21 cellular contexts compared by ENCODE assay signal in genomic region chr19:41813911-41814310, GRCh38. TPM values are rescaled to one million over a fixed set of nuclear protein-coding genes. Genes with fewer than 3 reads are reported as not detected.
A peak's percentile ranks its signal among the peaks of the same experiment; 100 is the strongest.
DNase-seq lines count a peak whose midpoint lies in the region; ATAC-seq and TF ChIP-seq lines count a peak whose summit lies in the region.
"Had no signal": no experiment of that assay in that cellular context is flagged by ENCODE, and none has a peak within 500 bp of the region (broad histone marks: within the 10 kb centered on the region; RNA-seq: fewer than 3 reads in every experiment).

No MANE protein-coding gene starts in this region.

- H3K27me3 ChIP-seq in upper lobe of right lung (no peaks in the 10 kb centered on the region), dorsolateral prefrontal cortex (peaks cover 0 to 11% (median 0%) of the 10 kb centered on the region in 45 donors)

- H3K27me3 Mint-ChIP-seq in natural killer cell treated with Interleukin-12 subunit alpha and Interleukin-12 subunit beta and Interleukin-15 and Interleukin-18, amount 100 ng/mL, for 72 hours = peaks cover 0 to 10% of the 10 kb centered on the region in 2 donors
- peaks cover 0 to 7% of the 10 kb centered on the region in 2 donors for H3K27me3 Mint-ChIP-seq in natural killer cell (ENCODE audit: low read depth in 2 of 2)

- no peaks in the 10 kb centered on the region for H3K36me3 Mint-ChIP-seq in natural killer cell treated with Interleukin-12 subunit alpha and Interleukin-12 subunit beta and Interleukin-15 and Interleukin-18, amount 100 ng/mL, for 72 hours
- H3K36me3 Mint-ChIP-seq in natural killer cell = no peaks in the 10 kb centered on the region
- H3K36me3 Mint-ChIP-seq: CD8-positive, alpha-beta T cell had no signal

- H3K27ac ChIP-seq in upper lobe of right lung (no peak overlapping the region), dorsolateral prefrontal cortex (no peak overlapping the region)
- H3K27ac ChIP-seq: 22Rv1, A549, GM23248 had no signal

- H3K4me1 ChIP-seq in upper lobe of right lung = no peaks in the 10 kb centered on the region
- H3K4me1 ChIP-seq: A549, HAP-1 had no signal

- H3K9me3 ChIP-seq in upper lobe of right lung = no peaks in the 10 kb centered on the region
- H3K9me3 ChIP-seq: A549, HAP-1 had no signal

- no peak overlapping the region for H3K27ac Mint-ChIP-seq in natural killer cell treated with Interleukin-12 subunit alpha and Interleukin-12 subunit beta and Interleukin-15 and Interleukin-18, amount 100 ng/mL, for 72 hours
- no peak overlapping the region for H3K27ac Mint-ChIP-seq in natural killer cell
- H3K27ac Mint-ChIP-seq: CD8-positive, alpha-beta T cell had no signal

- no peak for ATAC-seq in natural killer cell treated with Interleukin-12 subunit alpha and Interleukin-12 subunit beta and Interleukin-15 and Interleukin-18, amount 100 ng/mL, for 72 hours
- ATAC-seq in natural killer cell (no peak), upper lobe of right lung (no peak)
- ATAC-seq: CD8-positive, alpha-beta T cell had no signal

- no peak overlapping the region for H3K4me3 Mint-ChIP-seq in natural killer cell treated with Interleukin-12 subunit alpha and Interleukin-12 subunit beta and Interleukin-15 and Interleukin-18, amount 100 ng/mL, for 72 hours
- H3K4me3 Mint-ChIP-seq in natural killer cell = no peak overlapping the region
- H3K4me3 Mint-ChIP-seq: CD8-positive, alpha-beta T cell had no signal

- DNase-seq in DMS 273 (lab: John Stamatoyannopoulos, UW; ENCODE audit: unreplicated experiment) (peak; percentile 26), DMS 273 treated with DMSO at 0.1 percent for 48 hours (lab: John Stamatoyannopoulos, UW) (no peak), natural killer cell (no peak), mesenteric fat pad (ENCODE audit: low spot score) (peak; percentile 39), upper lobe of right lung (peak; percentile 26), dorsolateral prefrontal cortex (no peak)
- peak; percentile 20 for DNase-seq in natural killer cell treated with Interleukin-12 subunit alpha and Interleukin-12 subunit beta and Interleukin-15 and Interleukin-18, amount 100 ng/mL, for 72 hours (ENCODE audit: low spot score)
- no peak for DNase-seq in activated CD8-positive, alpha-beta memory T cell treated with anti-CD3 and anti-CD28 coated beads, Interleukin-2, amount 50 U/mL, for 48 hours
- DNase-seq: AML-193; CD8-positive, alpha-beta T cell; DMS153; DMS79; GDM1 had no signal

- TF ChIP-seq CTCF in natural killer cell (IDR thresholded peaks at IDR 0.05) = no peak
- TF ChIP-seq CTCF in upper lobe of right lung (IDR thresholded peaks at IDR 0.05) = no peak
- no peak for TF ChIP-seq CTCF in dorsolateral prefrontal cortex (IDR thresholded peaks at IDR 0.05 in 54 of 56, conservative IDR thresholded peaks at IDR 0.05 in 2 of 56; ENCODE audit: low read depth in 1 of 56, partially characterized antibody in 56 of 56)

- intact Hi-C loops in natural killer cell (cut with micrococcal nuclease) (no loop called here), upper lobe of right lung (cut with DNase I) (no loop called here), dorsolateral prefrontal cortex (cut with DNase I) (no loop called here)

- no peak overlapping the region for H3K4me3 ChIP-seq in upper lobe of right lung
- no peak overlapping the region for H3K4me3 ChIP-seq in dorsolateral prefrontal cortex
- H3K4me3 ChIP-seq: A549, GM23248, HAP-1 had no signal

- H3K9me3 Mint-ChIP-seq in natural killer cell treated with Interleukin-12 subunit alpha and Interleukin-12 subunit beta and Interleukin-15 and Interleukin-18, amount 100 ng/mL, for 72 hours = no peaks in the 10 kb centered on the region
- no peaks in the 10 kb centered on the region for H3K9me3 Mint-ChIP-seq in natural killer cell
- H3K9me3 Mint-ChIP-seq: CD8-positive, alpha-beta T cell had no signal

- no peaks in the 10 kb centered on the region for H3K36me3 ChIP-seq in upper lobe of right lung
- H3K36me3 ChIP-seq: HAP-1 had no signal

- no peaks in the 10 kb centered on the region for H3K4me1 Mint-ChIP-seq in natural killer cell treated with Interleukin-12 subunit alpha and Interleukin-12 subunit beta and Interleukin-15 and Interleukin-18, amount 100 ng/mL, for 72 hours (ENCODE audit: low read depth in 2 of 2)
- H3K4me1 Mint-ChIP-seq in natural killer cell = no peaks in the 10 kb centered on the region

RNA-seq across cellular contexts. Expression of gene CEACAM3, which starts 17.5 kb away (rescaled TPM):
- total RNA-seq in natural killer cell treated with Interleukin-12 subunit alpha and Interleukin-12 subunit beta and Interleukin-15 and Interleukin-18, amount 100 ng/mL, for 72 hours = not detected
- total RNA-seq in natural killer cell (1 to 10 TPM in 2 of 3 donors, not detected in 1; 1.3 to 1.7 TPM), mesenteric fat pad (1.6 TPM), upper lobe of right lung (1.2 TPM), dorsolateral prefrontal cortex (1 to 10 TPM in 3 of 120 experiments, under 1 TPM in 19, not detected in 98; 0.30 to 2.1 (median 0.73) TPM)
- total RNA-seq: Calu3; CD8-positive, alpha-beta T cell; Daoy; GM23248; H4; HT-29 had no signal

RNA-seq across cellular contexts. Expression of gene LYPD4, which starts 30.6 kb away (rescaled TPM):
- total RNA-seq in natural killer cell treated with Interleukin-12 subunit alpha and Interleukin-12 subunit beta and Interleukin-15 and Interleukin-18, amount 100 ng/mL, for 72 hours = not detected
- not detected for total RNA-seq in natural killer cell
- not detected for total RNA-seq in mesenteric fat pad
- total RNA-seq in upper lobe of right lung = not detected
- not detected for total RNA-seq in dorsolateral prefrontal cortex
- total RNA-seq: Calu3; CD8-positive, alpha-beta T cell; Daoy; GM23248; HT-29 had no signal

RNA-seq across cellular contexts. Expression of gene DMRTC2, which starts 30.9 kb away (rescaled TPM):
- not detected for total RNA-seq in natural killer cell treated with Interleukin-12 subunit alpha and Interleukin-12 subunit beta and Interleukin-15 and Interleukin-18, amount 100 ng/mL, for 72 hours
- not detected for total RNA-seq in natural killer cell
- not detected for total RNA-seq in mesenteric fat pad
- not detected for total RNA-seq in upper lobe of right lung
- total RNA-seq in dorsolateral prefrontal cortex = not detected
- total RNA-seq: Calu3; CD8-positive, alpha-beta T cell; Daoy; GM23248; H4; HT-29 had no signal

RNA-seq across cellular contexts. Expression of gene RPS19, which starts 46.1 kb away (rescaled TPM):
- 1,000 to 10,000 TPM; 1,532 to 1,595 TPM for total RNA-seq in natural killer cell treated with Interleukin-12 subunit alpha and Interleukin-12 subunit beta and Interleukin-15 and Interleukin-18, amount 100 ng/mL, for 72 hours
- total RNA-seq in natural killer cell = 1,000 to 10,000 TPM; 1,358 to 1,814 (median 1,709) TPM
- total RNA-seq in mesenteric fat pad = 1,067 TPM
- 1,667 TPM for total RNA-seq in upper lobe of right lung
- total RNA-seq in dorsolateral prefrontal cortex = 100 to 1,000 TPM; 344 to 718 (median 462) TPM

RNA-seq across cellular contexts. Expression of gene CEACAM6, which starts 58.6 kb away (rescaled TPM):
- total RNA-seq in natural killer cell treated with Interleukin-12 subunit alpha and Interleukin-12 subunit beta and Interleukin-15 and Interleukin-18, amount 100 ng/mL, for 72 hours = not detected
- total RNA-seq in natural killer cell (not detected), mesenteric fat pad (0.22 TPM), upper lobe of right lung (732 TPM), dorsolateral prefrontal cortex (under 1 TPM in 1 of 120 experiments, not detected in 119; 0.20 TPM)
- total RNA-seq: CD8-positive, alpha-beta T cell; Daoy; GM23248; H4 had no signal

Comparison
In these comparisons a context has a peak if more than half of its experiments do, and no peak if none do; other contexts are left out.
1. DNase-seq: peak in DMS 273 (single experiment), natural killer cell treated with Interleukin-12 subunit alpha and Interleukin-12 subunit beta and Interleukin-15 and Interleukin-18, amount 100 ng/mL, for 72 hours (single experiment), mesenteric fat pad (single experiment) and upper lobe of right lung (single experiment); none in DMS 273 treated with DMSO at 0.1 percent for 48 hours (single experiment), natural killer cell (single experiment), activated CD8-positive, alpha-beta memory T cell treated with anti-CD3 and anti-CD28 coated beads, Interleukin-2, amount 50 U/mL, for 48 hours (single experiment) and dorsolateral prefrontal cortex (0 of 10).